Comparison of ENCODE assay signal across 1 cellular context in genomic region chr1:158607296-158607695, GRCh38.
TF ChIP-seq lines count a peak whose summit lies in the region.

No MANE protein-coding gene starts in this region.

TF ChIP-seq in H1, 55 proteins besides CTCF, POLR2A, EP300 and RAD21:
- TF ChIP-seq BRCA1 (IDR thresholded peaks at IDR 0.05; ENCODE audit: low read depth, low read length): no peak
- no peak for TF ChIP-seq SRF (IDR thresholded peaks at IDR 0.05; ENCODE audit: low read depth, low read length)
- TF ChIP-seq CHD2 (IDR thresholded peaks at IDR 0.05; ENCODE audit: low read length): no peak
- TF ChIP-seq TCF12 (IDR thresholded peaks at IDR 0.05; ENCODE audit: low read depth, low read length): no peak
- TF ChIP-seq FOSL1 (IDR thresholded peaks at IDR 0.05; ENCODE audit: insufficient read depth, low read depth, low read length): no peak
- no peak for TF ChIP-seq ATF2 (IDR thresholded peaks at IDR 0.05; ENCODE audit: low read length)
- TF ChIP-seq SP1 (IDR thresholded peaks at IDR 0.05; ENCODE audit: low read depth, low read length): 0 out of 2 replicates have a peak, but pooled peaks have one; percentile 17
- TF ChIP-seq SIX5 (IDR thresholded peaks at IDR 0.05; ENCODE audit: low read depth, low read length): no peak
- TF ChIP-seq TEAD4 (IDR thresholded peaks at IDR 0.05; ENCODE audit: low read depth, low read length): peak; percentile 62
- TF ChIP-seq RNF2 (IDR thresholded peaks at IDR 0.05; ENCODE audit: borderline replicate concordance, low read depth, low read length, missing control alignments, poor library complexity, severe bottlenecking): no peak
- TF ChIP-seq PHF8 (conservative IDR thresholded peaks at IDR 0.05; ENCODE audit: low read depth, low read length): no peak
- TF ChIP-seq SUZ12 (IDR thresholded peaks at IDR 0.05; ENCODE audit: low read length): no peak
- TF ChIP-seq RXRA (IDR thresholded peaks at IDR 0.05; ENCODE audit: insufficient read depth, low read depth, low read length): no peak
- TF ChIP-seq EZH2 (IDR thresholded peaks at IDR 0.05; ENCODE audit: low read depth, low read length, severe bottlenecking): no peak
- no peak for TF ChIP-seq TAF1 (IDR thresholded peaks at IDR 0.05; ENCODE audit: low read depth, low read length)
- TF ChIP-seq, protein P1, sequence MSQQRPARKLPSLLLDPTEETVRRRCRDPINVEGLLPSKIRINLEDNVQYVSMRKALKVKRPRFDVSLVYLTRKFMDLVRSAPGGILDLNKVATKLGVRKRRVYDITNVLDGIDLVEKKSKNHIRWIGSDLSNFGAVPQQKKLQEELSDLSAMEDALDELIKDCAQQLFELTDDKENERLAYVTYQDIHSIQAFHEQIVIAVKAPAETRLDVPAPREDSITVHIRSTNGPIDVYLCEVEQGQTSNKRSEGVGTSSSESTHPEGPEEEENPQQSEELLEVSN (IDR thresholded peaks at IDR 0.05): no peak
TF ChIP-seq in H1: peak in this region for 2.
